In the genomic region with DNA sequence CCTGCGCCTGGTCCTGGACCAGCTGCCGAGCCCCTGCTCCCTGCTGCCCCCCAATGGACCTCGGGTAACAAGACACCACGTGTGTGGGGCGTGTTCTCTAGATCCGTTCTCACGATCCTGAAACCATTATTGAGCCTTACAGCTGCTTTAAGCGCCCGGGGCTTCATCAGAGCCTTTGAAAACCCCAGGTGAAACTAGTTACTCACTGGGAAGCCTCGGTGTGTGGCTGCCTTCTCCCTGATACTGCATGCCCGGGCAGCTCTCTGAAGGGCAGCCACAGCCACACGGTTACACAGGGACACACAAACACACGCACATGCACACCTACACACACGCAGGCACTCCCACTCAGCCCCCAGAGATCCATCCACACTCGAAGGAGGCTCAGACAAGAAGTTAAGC, we compare ENCODE assay signal across 9 cellular contexts. TPM values are rescaled to one million over a fixed set of nuclear protein-coding genes. Genes with fewer than 3 reads are reported as not detected.
DNase-seq lines count a peak whose midpoint lies in the region; ATAC-seq, FAIRE-seq and TF ChIP-seq lines count a peak whose summit lies in the region.
"Had no signal": no experiment of that assay in that cellular context is flagged by ENCODE, and none has a peak within 500 bp of the region (broad histone marks: within the 10 kb centered on the region; RNA-seq: fewer than 3 reads in every experiment).

No MANE protein-coding gene starts in this region.

- peaks cover 19% of the 10 kb centered on the region for H3F3A ChIP-seq in PC-9 (ENCODE audit: insufficient read depth, low read depth)

- TF ChIP-seq RAD21 in HepG2 (CRISPR knock-in tag; IDR thresholded peaks at IDR 0.05): no peak

- no peaks in the 10 kb centered on the region for H3K9me2 ChIP-seq in PC-9 (ENCODE audit: insufficient read depth)

- H3K79me2 ChIP-seq in PC-9 (ENCODE audit: low read depth) (no peaks in the 10 kb centered on the region), HepG2 (ENCODE audit: insufficient read depth, low read length) (no peaks in the 10 kb centered on the region)

- TF ChIP-seq CTCF in PC-9 (conservative IDR thresholded peaks at IDR 0.05): peak; percentile 6; the same call in 1 of the 2 replicates
- TF ChIP-seq CTCF in brain (conservative IDR thresholded peaks at IDR 0.05): peak in 1 of 2 experiments; percentile 70
- TF ChIP-seq CTCF in HepG2 (CRISPR knock-in tag; IDR thresholded peaks at IDR 0.05): peak; percentile 84
- TF ChIP-seq CTCF in sigmoid colon (IDR thresholded peaks at IDR 0.05): no peak

- no peak overlapping the region for H3K9ac ChIP-seq in HepG2 (ENCODE audit: insufficient read depth, low read depth, low read length)

- peaks cover 21% of the 10 kb centered on the region for H3K4me1 Mint-ChIP-seq in brain

- H3K27ac Mint-ChIP-seq in brain: peak overlapping the region; percentile 21 to 92 (median 66)

- H3K27me3 ChIP-seq in PC-9 (ENCODE audit: insufficient read depth, low read depth): no peaks in the 10 kb centered on the region
- H3K27me3 ChIP-seq in HepG2 (ENCODE audit: control insufficient read depth in 1 of 2, insufficient read depth in 2 of 2, low read length in 2 of 2): peaks cover 11 to 58% of the 10 kb centered on the region in 2 experiments
- peaks cover 34 to 85% (median 51%) of the 10 kb centered on the region in 3 donors for H3K27me3 ChIP-seq in sigmoid colon

- DNase-seq in Right ventricle myocardium superior (no peak), cardiac septum (ENCODE audit: low spot score) (no peak), PC-9 (peak; percentile 55 to 82), HepG2 (ENCODE audit: low spot score) (peak; percentile 49), sigmoid colon (no peak)

- H2AFZ ChIP-seq in PC-9 (no peak overlapping the region), HepG2 (ENCODE audit: low read length) (peak overlapping the region; percentile 35)

- FAIRE-seq in HepG2 (lab: Jason Lieb, UNC): peak; percentile 58

- peaks cover 79% of the 10 kb centered on the region for H3K27me3 Mint-ChIP-seq in brain

- H3K4me3 Mint-ChIP-seq in brain: peak overlapping the region; percentile 42 to 71 (median 65)

- H3K36me3 Mint-ChIP-seq in brain: no peaks in the 10 kb centered on the region

- H3K4me3 ChIP-seq in PC-9 (no peak overlapping the region), HepG2 (replicated peaks in 1 of 3; ENCODE audit: insufficient read depth in 1 of 3, low read depth in 2 of 3, low read length in 3 of 3) (peak overlapping the region in 2 of 3 experiments; percentile 26 to 57; a peak in 3 of 6 replicates), sigmoid colon (no peak overlapping the region)

- BruUV-seq in PC-9 (replicated peaks; lab: Mats Ljungman, UMichigan) (no TSS peak), HepG2 (replicated peaks; lab: Mats Ljungman, UMichigan) (no TSS peak)

- peak; percentile 51 for ATAC-seq in Right ventricle myocardium superior (ENCODE audit: poor library complexity)
- peak; percentile 56 for ATAC-seq in HG02885 (IDR thresholded peaks at IDR 0.05; ENCODE audit: poor library complexity, unreplicated experiment)
- peak; percentile 76 for ATAC-seq in HepG2
- ATAC-seq in HG03097 (IDR thresholded peaks at IDR 0.05; ENCODE audit: low FRiP score, unreplicated experiment): no peak

- TF ChIP-seq POLR2A in HepG2 (IDR thresholded peaks at IDR 0.05; ENCODE audit: insufficient read depth in 1 of 2, low read depth in 2 of 2, low read length in 2 of 2): no peak
- TF ChIP-seq POLR2A in sigmoid colon (IDR thresholded peaks at IDR 0.05): no peak

- POLR2A ChIA-PET in PC-9 (lab: Charles Lee; ENCODE audit: unreplicated experiment) (interaction anchor here (0.8 kb wide), 1 partner anchor 28 kb away, joined by 8 read pairs; no protein-coding TSS in a partner anchor), HepG2 (lab: Yijun Ruan, JAX) (interaction anchor here (0.8 kb wide), 1 partner anchor 9 kb away, joined by 4 read pairs; no protein-coding TSS in a partner anchor)

- intact Hi-C loops in Right ventricle myocardium superior (cut with DNase I): no loop called here
- intact Hi-C loops in cardiac septum (cut with DNase I): no loop called here
- intact Hi-C loops in PC-9 (cut with micrococcal nuclease; ENCODE audit: unreplicated experiment): no loop called here
- intact Hi-C loops in HepG2 (cut with micrococcal nuclease; ENCODE audit: unreplicated experiment): no loop called here
- intact Hi-C loops in sigmoid colon (cut with DNase I): no loop called here

- H3K4me2 ChIP-seq in PC-9 (peak overlapping the region; percentile 68), HepG2 (ENCODE audit: low read depth, low read length) (peak overlapping the region; percentile 81)

- H3K9me3 Mint-ChIP-seq in brain: peaks cover 0 to 3% (median 0%) of the 10 kb centered on the region in 5 experiments

- no peaks in the 10 kb centered on the region for H3K9me3 ChIP-seq in PC-9 (ENCODE audit: insufficient read depth, low read depth)
- no peaks in the 10 kb centered on the region for H3K9me3 ChIP-seq in HepG2 (ENCODE audit: low read length)
- no peaks in the 10 kb centered on the region for H3K9me3 ChIP-seq in sigmoid colon

- in situ Hi-C loops in HepG2 (cut with HindIII; ENCODE audit: extremely low pct_ligation_motif_present, low pct_unique_long_range_greater_than_20kb): loop anchor here (10.0 kb wide), 1 partner anchor 170 kb away; a partner anchor contains a TSS

- whole genome bisulfite sequencing in HepG2 (ENCODE audit: low lambda C conversion rate): 0% methylated on average over 4 of the region's 15 CpGs
- 1 to 8% methylated on average over 15 of the region's 15 CpGs for WGBS in sigmoid colon, 2 donors

- H4K20me1 ChIP-seq in PC-9 (ENCODE audit: insufficient read depth): no peaks in the 10 kb centered on the region
- H4K20me1 ChIP-seq in HepG2 (ENCODE audit: insufficient read depth, low read length): no peaks in the 10 kb centered on the region

- H3K27ac ChIP-seq in PC-9: peak overlapping the region; percentile 84
- H3K27ac ChIP-seq in HepG2 (ENCODE audit: extremely low read length, insufficient read depth, low read length): no peak overlapping the region
- H3K27ac ChIP-seq in sigmoid colon: no peak overlapping the region

- CTCF ChIA-PET in PC-9 (lab: Charles Lee) (interaction anchor here (0.6 to 1.6 kb wide), 2 partner anchors 9 to 26 kb away, joined by 3 to 9 read pairs; no protein-coding TSS in a partner anchor), HepG2 (lab: Yijun Ruan, JAX; ENCODE audit: low intra/inter-chr PET ratio, low total read pairs) (interaction anchor here (0.7 to 1.6 kb wide), 2 partner anchors 51 to 67 kb away, joined by 3 to 6 read pairs; no protein-coding TSS in a partner anchor)

- H3K36me3 ChIP-seq in PC-9 (ENCODE audit: low read depth) (no peaks in the 10 kb centered on the region), HepG2 (replicated peaks in 1 of 2; ENCODE audit: control insufficient read depth in 1 of 2, insufficient read depth in 2 of 2, low read length in 2 of 2) (no peaks in the 10 kb centered on the region), sigmoid colon (no peaks in the 10 kb centered on the region)

- H3K4me1 ChIP-seq in PC-9 (replicated peaks; ENCODE audit: insufficient read depth) (peaks cover 36% of the 10 kb centered on the region), HepG2 (ENCODE audit: insufficient read depth, low read length) (peaks cover 56% of the 10 kb centered on the region), sigmoid colon (peaks cover 0 to 10% (median 8%) of the 10 kb centered on the region in 4 donors)

- TF ChIP-seq EP300 in HepG2 (IDR thresholded peaks at IDR 0.05; ENCODE audit: low read depth in 2 of 2, low read length in 2 of 2) (no peak), HepG2 (CRISPR knock-in tag; IDR thresholded peaks at IDR 0.05; ENCODE audit: borderline replicate concordance) (no peak), sigmoid colon (IDR thresholded peaks at IDR 0.05) (no peak)

RNA-seq across cellular contexts. Expression of a gene that starts 5.3 kb away (rescaled TPM):
- total RNA-seq in Right ventricle myocardium superior: not detected
- not detected for total RNA-seq in cardiac septum
- total RNA-seq in PC-9 (2021): 2.1 and 4.2 TPM in 2 replicates
- not detected for polyA plus RNA-seq in brain (ENCODE audit: insufficient read depth, low read depth, low replicate concordance)
- total RNA-seq in HepG2 (2016; rRNA removed; fragmentation: Illumina TruSeq; extraction: Trizol): 0.10 and 0.11 TPM in 2 replicates
- total RNA-seq in HepG2 (2016; cell fraction: cytosol; rRNA removed; fragmentation: Illumina TruSeq; extraction: Trizol; ENCODE audit: low read depth): 0.30 TPM in 1 of 2 replicates, not detected in the other
- 0.11 and 0.13 TPM in 2 replicates for total RNA-seq in HepG2 (2016; cell fraction: insoluble cytoplasmic fraction; rRNA removed; fragmentation: Illumina TruSeq; extraction: Trizol)
- total RNA-seq in HepG2 (2016; cell fraction: membrane; rRNA removed; fragmentation: Illumina TruSeq; extraction: Trizol): 0.07 and 0.28 TPM in 2 replicates
- total RNA-seq in HepG2 (2016; cell fraction: nucleus; rRNA removed; fragmentation: Illumina TruSeq; extraction: Trizol): 0.12 TPM in 1 of 2 replicates, not detected in the other
- 0.13 and 0.17 TPM in 2 replicates for polyA plus RNA-seq in HepG2 (2011; rRNA removed)
- polyA plus RNA-seq in HepG2 (2011; cell fraction: cytosol; rRNA removed): 0.09 and 0.15 TPM in 2 replicates
- polyA plus RNA-seq in HepG2 (2011; cell fraction: nucleus; rRNA removed): 0.06 and 0.10 TPM in 2 replicates
- not detected in 2 replicates for polyA plus RNA-seq in HepG2 (2012)
- polyA plus RNA-seq in HepG2 (2016; cell fraction: cytosol; fragmentation: Illumina TruSeq; extraction: Trizol; ENCODE audit: low read depth): not detected in 2 replicates
- polyA plus RNA-seq in HepG2 (2016; cell fraction: insoluble cytoplasmic fraction; fragmentation: Illumina TruSeq; extraction: Trizol; ENCODE audit: low read depth): 0.05 TPM in 1 of 2 replicates, not detected in the other
- 0.03 TPM in 1 of 2 replicates, not detected in the other for polyA plus RNA-seq in HepG2 (2016; cell fraction: membrane; fragmentation: Illumina TruSeq; extraction: Trizol; ENCODE audit: low read depth)
- 0.11 and 0.14 TPM in 2 replicates for polyA plus RNA-seq in HepG2 (2016; cell fraction: nucleus; fragmentation: Illumina TruSeq; extraction: Trizol; ENCODE audit: insufficient read depth, low read depth)
- 0.02 and 1.8 TPM in 2 replicates for polyA minus RNA-seq in HepG2 (2011; rRNA and poly(A)+ RNA removed; ENCODE audit: low replicate concordance)
- polyA minus RNA-seq in HepG2 (2011; cell fraction: cytosol; rRNA and poly(A)+ RNA removed): not detected in 2 replicates
- polyA minus RNA-seq in HepG2 (2011; cell fraction: nucleus; rRNA and poly(A)+ RNA removed): 0.25 TPM in 1 of 2 replicates, not detected in the other
- total RNA-seq in sigmoid colon: not detected
- polyA plus RNA-seq in sigmoid colon: 10 to 100 TPM; 10.7 to 27.0 (median 19.9) TPM
- total RNA-seq: liver had no signal

RNA-seq across cellular contexts. Expression of a gene that starts 10.1 kb away (rescaled TPM):
- total RNA-seq in Right ventricle myocardium superior (0.56 TPM), cardiac septum (0.32 TPM), PC-9 (2021) (18.6 and 32.3 TPM in 2 replicates), HepG2 (2016; rRNA removed; fragmentation: Illumina TruSeq; extraction: Trizol) (38.5 and 48.6 TPM in 2 replicates), sigmoid colon (1 to 10 TPM in 1 of 4 donors, under 1 TPM in 1, not detected in 2; 0.55 to 1.3 TPM)
- polyA plus RNA-seq in brain (ENCODE audit: insufficient read depth, low read depth, low replicate concordance) (23.7 TPM), HepG2 (2011; rRNA removed) (54.2 and 70.4 TPM in 2 replicates), sigmoid colon (100 to 1,000 TPM in 2 of 3 donors, 10 to 100 TPM in 1; 86.5 to 202 (median 117) TPM)
- 15.9 and 20.3 TPM in 2 replicates for total RNA-seq in HepG2 (2016; cell fraction: cytosol; rRNA removed; fragmentation: Illumina TruSeq; extraction: Trizol; ENCODE audit: low read depth)
- total RNA-seq in HepG2 (2016; cell fraction: insoluble cytoplasmic fraction; rRNA removed; fragmentation: Illumina TruSeq; extraction: Trizol): 39.4 and 50.9 TPM in 2 replicates
- total RNA-seq in HepG2 (2016; cell fraction: membrane; rRNA removed; fragmentation: Illumina TruSeq; extraction: Trizol): 30.5 and 39.8 TPM in 2 replicates
- 25.3 and 27.5 TPM in 2 replicates for total RNA-seq in HepG2 (2016; cell fraction: nucleus; rRNA removed; fragmentation: Illumina TruSeq; extraction: Trizol)
- polyA plus RNA-seq in HepG2 (2011; cell fraction: cytosol; rRNA removed): 65.1 and 100 TPM in 2 replicates
- 169 and 184 TPM in 2 replicates for polyA plus RNA-seq in HepG2 (2011; cell fraction: nucleus; rRNA removed)
- polyA plus RNA-seq in HepG2 (2012): 112 and 113 TPM in 2 replicates
- polyA plus RNA-seq in HepG2 (2016; cell fraction: cytosol; fragmentation: Illumina TruSeq; extraction: Trizol; ENCODE audit: low read depth): 30.4 and 34.2 TPM in 2 replicates
- 72.8 and 91.0 TPM in 2 replicates for polyA plus RNA-seq in HepG2 (2016; cell fraction: insoluble cytoplasmic fraction; fragmentation: Illumina TruSeq; extraction: Trizol; ENCODE audit: low read depth)
- polyA plus RNA-seq in HepG2 (2016; cell fraction: membrane; fragmentation: Illumina TruSeq; extraction: Trizol; ENCODE audit: low read depth): 46.8 and 50.8 TPM in 2 replicates
- polyA plus RNA-seq in HepG2 (2016; cell fraction: nucleus; fragmentation: Illumina TruSeq; extraction: Trizol; ENCODE audit: insufficient read depth, low read depth): 64.4 and 66.2 TPM in 2 replicates
- 1.7 and 92.7 TPM in 2 replicates for polyA minus RNA-seq in HepG2 (2011; rRNA and poly(A)+ RNA removed; ENCODE audit: low replicate concordance)
- polyA minus RNA-seq in HepG2 (2011; cell fraction: cytosol; rRNA and poly(A)+ RNA removed): 102 and 107 TPM in 2 replicates
- 35.1 and 39.9 TPM in 2 replicates for polyA minus RNA-seq in HepG2 (2011; cell fraction: nucleus; rRNA and poly(A)+ RNA removed)

RNA-seq across cellular contexts. Expression of a gene that starts 20.9 kb away (rescaled TPM):
- total RNA-seq in Right ventricle myocardium superior (8.5 TPM), cardiac septum (13.8 TPM), PC-9 (2021) (62.2 and 70.2 TPM in 2 replicates), HepG2 (2016; rRNA removed; fragmentation: Illumina TruSeq; extraction: Trizol) (33.0 and 43.2 TPM in 2 replicates), sigmoid colon (10 to 100 TPM; 17.9 to 26.5 (median 22.2) TPM)
- polyA plus RNA-seq in brain (ENCODE audit: insufficient read depth, low read depth, low replicate concordance) (117 TPM), HepG2 (2011; rRNA removed) (47.6 and 55.8 TPM in 2 replicates), sigmoid colon (10 to 100 TPM; 54.7 to 81.0 (median 78.8) TPM)
- total RNA-seq in HepG2 (2016; cell fraction: cytosol; rRNA removed; fragmentation: Illumina TruSeq; extraction: Trizol; ENCODE audit: low read depth): 11.5 and 12.1 TPM in 2 replicates
- 34.5 and 39.6 TPM in 2 replicates for total RNA-seq in HepG2 (2016; cell fraction: insoluble cytoplasmic fraction; rRNA removed; fragmentation: Illumina TruSeq; extraction: Trizol)
- total RNA-seq in HepG2 (2016; cell fraction: membrane; rRNA removed; fragmentation: Illumina TruSeq; extraction: Trizol): 19.5 and 22.7 TPM in 2 replicates
- 16.0 and 18.3 TPM in 2 replicates for total RNA-seq in HepG2 (2016; cell fraction: nucleus; rRNA removed; fragmentation: Illumina TruSeq; extraction: Trizol)
- 41.0 and 59.2 TPM in 2 replicates for polyA plus RNA-seq in HepG2 (2011; cell fraction: cytosol; rRNA removed)
- polyA plus RNA-seq in HepG2 (2011; cell fraction: nucleus; rRNA removed): 29.4 and 30.1 TPM in 2 replicates
- 30.1 and 36.4 TPM in 2 replicates for polyA plus RNA-seq in HepG2 (2012)
- 25.5 and 27.1 TPM in 2 replicates for polyA plus RNA-seq in HepG2 (2016; cell fraction: cytosol; fragmentation: Illumina TruSeq; extraction: Trizol; ENCODE audit: low read depth)
- 80.5 and 96.2 TPM in 2 replicates for polyA plus RNA-seq in HepG2 (2016; cell fraction: insoluble cytoplasmic fraction; fragmentation: Illumina TruSeq; extraction: Trizol; ENCODE audit: low read depth)
- polyA plus RNA-seq in HepG2 (2016; cell fraction: membrane; fragmentation: Illumina TruSeq; extraction: Trizol; ENCODE audit: low read depth): 36.8 and 37.9 TPM in 2 replicates
- 47.6 and 48.4 TPM in 2 replicates for polyA plus RNA-seq in HepG2 (2016; cell fraction: nucleus; fragmentation: Illumina TruSeq; extraction: Trizol; ENCODE audit: insufficient read depth, low read depth)
- polyA minus RNA-seq in HepG2 (2011; rRNA and poly(A)+ RNA removed; ENCODE audit: low replicate concordance): 55.4 and 66.9 TPM in 2 replicates
- polyA minus RNA-seq in HepG2 (2011; cell fraction: cytosol; rRNA and poly(A)+ RNA removed): 14.3 and 18.7 TPM in 2 replicates
- 8.0 and 8.6 TPM in 2 replicates for polyA minus RNA-seq in HepG2 (2011; cell fraction: nucleus; rRNA and poly(A)+ RNA removed)

RNA-seq across cellular contexts. Expression of a gene that starts 51.5 kb away (rescaled TPM):
- 13.7 TPM for total RNA-seq in Right ventricle myocardium superior
- total RNA-seq in cardiac septum: 8.5 TPM
- 12.3 and 21.1 TPM in 2 replicates for total RNA-seq in PC-9 (2021)
- polyA plus RNA-seq in brain (ENCODE audit: insufficient read depth, low read depth, low replicate concordance): 6.4 TPM
- 0.55 and 1.5 TPM in 2 replicates for total RNA-seq in HepG2 (2016; rRNA removed; fragmentation: Illumina TruSeq; extraction: Trizol)
- total RNA-seq in HepG2 (2016; cell fraction: cytosol; rRNA removed; fragmentation: Illumina TruSeq; extraction: Trizol; ENCODE audit: low read depth): 0.40 and 0.44 TPM in 2 replicates
- 0.13 and 0.97 TPM in 2 replicates for total RNA-seq in HepG2 (2016; cell fraction: insoluble cytoplasmic fraction; rRNA removed; fragmentation: Illumina TruSeq; extraction: Trizol)
- 0.34 and 0.37 TPM in 2 replicates for total RNA-seq in HepG2 (2016; cell fraction: membrane; rRNA removed; fragmentation: Illumina TruSeq; extraction: Trizol)
- total RNA-seq in HepG2 (2016; cell fraction: nucleus; rRNA removed; fragmentation: Illumina TruSeq; extraction: Trizol): 1.5 and 1.6 TPM in 2 replicates
- 1.4 and 1.6 TPM in 2 replicates for polyA plus RNA-seq in HepG2 (2011; rRNA removed)
- 0.47 and 0.64 TPM in 2 replicates for polyA plus RNA-seq in HepG2 (2011; cell fraction: cytosol; rRNA removed)
- polyA plus RNA-seq in HepG2 (2011; cell fraction: nucleus; rRNA removed): 18.5 and 21.8 TPM in 2 replicates
- polyA plus RNA-seq in HepG2 (2012): 3.9 and 4.6 TPM in 2 replicates
- 0.43 TPM in 1 of 2 replicates, not detected in the other for polyA plus RNA-seq in HepG2 (2016; cell fraction: cytosol; fragmentation: Illumina TruSeq; extraction: Trizol; ENCODE audit: low read depth)
- polyA plus RNA-seq in HepG2 (2016; cell fraction: insoluble cytoplasmic fraction; fragmentation: Illumina TruSeq; extraction: Trizol; ENCODE audit: low read depth): 0.17 and 0.44 TPM in 2 replicates
- polyA plus RNA-seq in HepG2 (2016; cell fraction: membrane; fragmentation: Illumina TruSeq; extraction: Trizol; ENCODE audit: low read depth): 0.17 TPM in 1 of 2 replicates, not detected in the other
- polyA plus RNA-seq in HepG2 (2016; cell fraction: nucleus; fragmentation: Illumina TruSeq; extraction: Trizol; ENCODE audit: insufficient read depth, low read depth): 5.2 and 7.0 TPM in 2 replicates
- polyA minus RNA-seq in HepG2 (2011; rRNA and poly(A)+ RNA removed; ENCODE audit: low replicate concordance): 0.68 and 1.8 TPM in 2 replicates
- not detected in 2 replicates for polyA minus RNA-seq in HepG2 (2011; cell fraction: cytosol; rRNA and poly(A)+ RNA removed)
- polyA minus RNA-seq in HepG2 (2011; cell fraction: nucleus; rRNA and poly(A)+ RNA removed): 1.3 and 1.9 TPM in 2 replicates
- 10 to 100 TPM in 1 of 4 donors, 1 to 10 TPM in 3; 2.5 to 11.6 (median 5.5) TPM for total RNA-seq in sigmoid colon
- 10 to 100 TPM in 1 of 3 donors, 1 to 10 TPM in 2; 3.5 to 65.9 (median 7.8) TPM for polyA plus RNA-seq in sigmoid colon

Comparison
In these comparisons a context has a peak if more than half of its experiments do, and no peak if none do; other contexts are left out.
1. DNase-seq: peak in PC-9 (2 of 2) and HepG2 (single experiment); none in Right ventricle myocardium superior (single experiment), cardiac septum (single experiment) and sigmoid colon (single experiment).
2. H3K4me3 ChIP-seq: peak in HepG2 (2 of 3); none in PC-9 (single experiment) and sigmoid colon (0 of 4).
3. CTCF ChIP-seq: peak in PC-9 (single experiment) and HepG2 (single experiment); none in sigmoid colon (0 of 4).